ENCODE assay signal across 12 cellular contexts in the genomic region with DNA sequence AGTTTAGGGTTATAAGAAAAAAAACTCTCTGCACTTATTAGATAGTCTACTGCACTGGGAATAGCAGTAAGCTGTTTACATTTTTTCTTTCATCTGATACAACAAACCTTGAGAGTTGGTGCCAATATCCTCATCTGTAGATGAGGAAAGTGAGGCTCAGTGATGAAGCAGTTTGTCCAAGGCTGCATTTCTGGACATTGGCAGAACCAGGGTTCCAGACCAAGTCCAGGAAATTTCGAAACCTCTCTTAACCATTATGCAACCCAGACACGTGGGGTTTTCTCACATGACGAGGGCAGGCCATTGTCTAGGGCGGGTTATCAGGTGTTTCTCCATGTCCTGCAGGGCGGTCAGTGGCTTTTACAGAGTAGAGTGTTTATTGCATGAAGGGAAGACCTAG. TPM values are rescaled to one million over a fixed set of nuclear protein-coding genes. Genes with fewer than 3 reads are reported as not detected.
DNase-seq lines count a peak whose midpoint lies in the region; ATAC-seq and TF ChIP-seq lines count a peak whose summit lies in the region.
"Had no signal": no experiment of that assay in that cellular context is flagged by ENCODE, and none has a peak within 500 bp of the region (broad histone marks: within the 10 kb centered on the region; RNA-seq: fewer than 3 reads in every experiment).

No MANE protein-coding gene starts in this region.

- ATAC-seq in lung (ENCODE audit: insufficient read depth, low FRiP score) (no peak), HG02610 (IDR thresholded peaks at IDR 0.05; ENCODE audit: unreplicated experiment) (no peak)

- 31 to 59% methylated on average over 5 of the region's 5 CpGs for WGBS in lung, 2 donors

- no peaks in the 10 kb centered on the region for H3K27me3 ChIP-seq in AG04450 (ENCODE audit: control insufficient read depth, insufficient read depth, low read length)
- no peaks in the 10 kb centered on the region for H3K27me3 ChIP-seq in lung (ENCODE audit: control insufficient read depth, insufficient read depth)
- H3K27me3 ChIP-seq: ovary had no signal

- H3K27me3 Mint-ChIP-seq in dendritic cell treated with granulocyte-macrophage colony-stimulating factor and Interleukin-4, amounts not matched to agents 40 ng/mL and 50 ng/mL, for 4 days: no peaks in the 10 kb centered on the region

- H3K4me3 ChIP-seq in AG04450 (ENCODE audit: low read depth, low read length): no peak overlapping the region
- H3K4me3 ChIP-seq in lung: no peak overlapping the region
- H3K4me3 ChIP-seq: ovary had no signal

- peaks cover 3 to 12% of the 10 kb centered on the region in 2 donors for H3K4me1 ChIP-seq in lung (ENCODE audit: control insufficient read depth in 2 of 2, insufficient read depth in 2 of 2, low read length in 2 of 2)

- DNase-seq in AG04450 (ENCODE audit: low read depth, low spot score): no peak
- peak; percentile 41 for DNase-seq in lung (ENCODE audit: low spot score)
- no peak for DNase-seq in nucleus accumbens (lab: John Stamatoyannopoulos, UW)
- DNase-seq in OCI-M2 (lab: John Stamatoyannopoulos, UW; ENCODE audit: unreplicated experiment): no peak
- no peak for DNase-seq in NCI-H1048 (lab: John Stamatoyannopoulos, UW)
- DNase-seq: amygdala, NCI-H2107, ovary, RPMI8226 had no signal

- peaks cover 0 to 2% of the 10 kb centered on the region in 2 donors for H3K36me3 ChIP-seq in lung (ENCODE audit: control insufficient read depth in 2 of 2, insufficient read depth in 2 of 2, low read length in 2 of 2)
- H3K36me3 ChIP-seq: ovary had no signal

- CTCF ChIA-PET in AG04450 (lab: Charles Lee): interaction anchor here (0.7 to 1.6 kb wide), 2 partner anchors 103 to 1232 kb away, joined by 4 to 5 read pairs; no protein-coding TSS in a partner anchor

- intact Hi-C loops in dendritic cell treated with granulocyte-macrophage colony-stimulating factor and Interleukin-4, amounts not matched to agents 40 ng/mL and 50 ng/mL, for 4 days (cut with micrococcal nuclease): no loop called here

- H3K4me1 Mint-ChIP-seq in dendritic cell treated with granulocyte-macrophage colony-stimulating factor and Interleukin-4, amounts not matched to agents 40 ng/mL and 50 ng/mL, for 4 days (ENCODE audit: low read depth): peaks cover 64% of the 10 kb centered on the region

- peaks cover 20% of the 10 kb centered on the region for H3K36me3 Mint-ChIP-seq in dendritic cell treated with granulocyte-macrophage colony-stimulating factor and Interleukin-4, amounts not matched to agents 40 ng/mL and 50 ng/mL, for 4 days (ENCODE audit: low read depth)

- H3K9me3 Mint-ChIP-seq in dendritic cell treated with granulocyte-macrophage colony-stimulating factor and Interleukin-4, amounts not matched to agents 40 ng/mL and 50 ng/mL, for 4 days: peaks cover 14% of the 10 kb centered on the region

- POLR2A ChIA-PET in AG04450 (lab: Yijun Ruan, JAX): no interaction called here

- H3K4me3 Mint-ChIP-seq in dendritic cell treated with granulocyte-macrophage colony-stimulating factor and Interleukin-4, amounts not matched to agents 40 ng/mL and 50 ng/mL, for 4 days: no peak overlapping the region

- peak overlapping the region; percentile 34 for H3K27ac ChIP-seq in AG04450 (ENCODE audit: low read depth, low read length)
- H3K27ac ChIP-seq in lung (ENCODE audit: low read depth in 1 of 2, low read length in 1 of 2): no peak overlapping the region
- H3K27ac ChIP-seq: ovary had no signal

- TF ChIP-seq EP300 in Ishikawa (IDR thresholded peaks at IDR 0.05; ENCODE audit: borderline replicate concordance): no peak

- H3K27ac Mint-ChIP-seq in dendritic cell treated with granulocyte-macrophage colony-stimulating factor and Interleukin-4, amounts not matched to agents 40 ng/mL and 50 ng/mL, for 4 days: peak overlapping the region; percentile 45

- no peaks in the 10 kb centered on the region for H3K9me3 ChIP-seq in AG04450 (ENCODE audit: control insufficient read depth, insufficient read depth, low read length)
- H3K9me3 ChIP-seq in lung (ENCODE audit: control insufficient read depth in 2 of 2, insufficient read depth in 1 of 2, low read length in 1 of 2): no peaks in the 10 kb centered on the region
- H3K9me3 ChIP-seq: ovary had no signal

- no peak for TF ChIP-seq RAD21 in Ishikawa (IDR thresholded peaks at IDR 0.05; ENCODE audit: low read depth)

- TF ChIP-seq CTCF in AG04450 (IDR thresholded peaks at IDR 0.05; ENCODE audit: low read depth, low read length): no peak
- TF ChIP-seq CTCF in lung (IDR thresholded peaks at IDR 0.05; ENCODE audit: control extremely low read depth, extremely low read depth): no peak

TF ChIP-seq in Ishikawa, 13 proteins besides CTCF, POLR2A, EP300 and RAD21:
- TF ChIP-seq ZBTB7A (IDR thresholded peaks at IDR 0.05; ENCODE audit: low read depth) (no peak), TEAD4 (IDR thresholded peaks at IDR 0.05) (no peak), EGR1 (IDR thresholded peaks at IDR 0.05) (no peak), CEBPB (IDR thresholded peaks at IDR 0.05) (peak; percentile 94), TCF12 (IDR thresholded peaks at IDR 0.05; ENCODE audit: low read depth) (no peak), YY1 (IDR thresholded peaks at IDR 0.05; ENCODE audit: low read depth) (no peak), NFIC (IDR thresholded peaks at IDR 0.05) (no peak)
- TF ChIP-seq, protein P1, sequence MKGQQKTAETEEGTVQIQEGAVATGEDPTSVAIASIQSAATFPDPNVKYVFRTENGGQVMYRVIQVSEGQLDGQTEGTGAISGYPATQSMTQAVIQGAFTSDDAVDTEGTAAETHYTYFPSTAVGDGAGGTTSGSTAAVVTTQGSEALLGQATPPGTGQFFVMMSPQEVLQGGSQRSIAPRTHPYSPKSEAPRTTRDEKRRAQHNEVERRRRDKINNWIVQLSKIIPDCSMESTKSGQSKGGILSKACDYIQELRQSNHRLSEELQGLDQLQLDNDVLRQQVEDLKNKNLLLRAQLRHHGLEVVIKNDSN (IDR thresholded peaks at IDR 0.05): peak; percentile 66
- TF ChIP-seq, protein P2, sequence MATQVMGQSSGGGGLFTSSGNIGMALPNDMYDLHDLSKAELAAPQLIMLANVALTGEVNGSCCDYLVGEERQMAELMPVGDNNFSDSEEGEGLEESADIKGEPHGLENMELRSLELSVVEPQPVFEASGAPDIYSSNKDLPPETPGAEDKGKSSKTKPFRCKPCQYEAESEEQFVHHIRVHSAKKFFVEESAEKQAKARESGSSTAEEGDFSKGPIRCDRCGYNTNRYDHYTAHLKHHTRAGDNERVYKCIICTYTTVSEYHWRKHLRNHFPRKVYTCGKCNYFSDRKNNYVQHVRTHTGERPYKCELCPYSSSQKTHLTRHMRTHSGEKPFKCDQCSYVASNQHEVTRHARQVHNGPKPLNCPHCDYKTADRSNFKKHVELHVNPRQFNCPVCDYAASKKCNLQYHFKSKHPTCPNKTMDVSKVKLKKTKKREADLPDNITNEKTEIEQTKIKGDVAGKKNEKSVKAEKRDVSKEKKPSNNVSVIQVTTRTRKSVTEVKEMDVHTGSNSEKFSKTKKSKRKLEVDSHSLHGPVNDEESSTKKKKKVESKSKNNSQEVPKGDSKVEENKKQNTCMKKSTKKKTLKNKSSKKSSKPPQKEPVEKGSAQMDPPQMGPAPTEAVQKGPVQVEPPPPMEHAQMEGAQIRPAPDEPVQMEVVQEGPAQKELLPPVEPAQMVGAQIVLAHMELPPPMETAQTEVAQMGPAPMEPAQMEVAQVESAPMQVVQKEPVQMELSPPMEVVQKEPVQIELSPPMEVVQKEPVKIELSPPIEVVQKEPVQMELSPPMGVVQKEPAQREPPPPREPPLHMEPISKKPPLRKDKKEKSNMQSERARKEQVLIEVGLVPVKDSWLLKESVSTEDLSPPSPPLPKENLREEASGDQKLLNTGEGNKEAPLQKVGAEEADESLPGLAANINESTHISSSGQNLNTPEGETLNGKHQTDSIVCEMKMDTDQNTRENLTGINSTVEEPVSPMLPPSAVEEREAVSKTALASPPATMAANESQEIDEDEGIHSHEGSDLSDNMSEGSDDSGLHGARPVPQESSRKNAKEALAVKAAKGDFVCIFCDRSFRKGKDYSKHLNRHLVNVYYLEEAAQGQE (IDR thresholded peaks at IDR 0.05; ENCODE audit: low read depth): no peak

RNA-seq across cellular contexts. Expression of a gene that starts 23.0 kb away (rescaled TPM):
- 10.4 and 10.7 TPM in 2 replicates for polyA plus RNA-seq in AG04450 (2011; rRNA removed)
- 9.1 and 9.5 TPM in 2 replicates for polyA minus RNA-seq in AG04450 (2011; rRNA and poly(A)+ RNA removed)
- total RNA-seq in lung: 1 to 10 TPM; 6.0 to 9.3 TPM
- 10 to 100 TPM in 1 of 2 donors, 1 to 10 TPM in 1; 4.1 to 13.3 TPM for polyA plus RNA-seq in lung
